Comparison of ENCODE assay signal across 19 cellular contexts in genomic region chrX:7215842-7216241, GRCh38.
DNase-seq lines count a peak whose midpoint lies in the region; ATAC-seq and TF ChIP-seq lines count a peak whose summit lies in the region.
"Had no signal": no experiment of that assay in that cellular context is flagged by ENCODE, and none has a peak within 500 bp of the region (broad histone marks: within the 10 kb centered on the region; RNA-seq: fewer than 3 reads in every experiment).

No MANE protein-coding gene starts in this region.

- intact Hi-C loops in left ventricle myocardium superior (cut with micrococcal nuclease), result loop anchor here (10.0 kb wide), 1 partner anchor 59 kb away; no protein-coding TSS in a partner anchor

- no peak for TF ChIP-seq CTCF in omental fat pad (IDR thresholded peaks at IDR 0.05)

- DNase-seq in AG08396 (ENCODE audit: low spot score), result peak; percentile 33
- DNase-seq in HCEC 1CT, result peak; percentile 17
- DNase-seq in amniotic epithelial cell (ENCODE audit: low read depth), result peak; percentile 4
- peak; percentile 63 for DNase-seq in kidney tubule cell (ENCODE audit: low spot score)
- no peak for DNase-seq in omental fat pad (ENCODE audit: low spot score)
- no peak for DNase-seq in left ventricle myocardium superior
- DNase-seq in NCI-H2081 treated with DMSO at 0.1 percent for 48 hours (lab: John Stamatoyannopoulos, UW), result no peak
- DNase-seq: activated CD4-positive, alpha-beta memory T cell treated with anti-CD3 and anti-CD28 coated beads for 36 hours; central memory CD4-positive, alpha-beta T cell; DND-41; NCI-H1092 treated with DMSO at 0.1 percent for 48 hours; NCI-H187; retina; stimulated activated CD4-positive, alpha-beta T cell treated with anti-CD3 and anti-CD28 coated beads, Interleukin-1b, Interleukin-23, amount 100 ng/mL, for 48 hours; transverse colon had no signal

- ATAC-seq in HG02642 (IDR thresholded peaks at IDR 0.05; ENCODE audit: poor library complexity, unreplicated experiment), result no peak
- ATAC-seq in omental fat pad (ENCODE audit: low FRiP score), result no peak
- no peak for ATAC-seq in left ventricle myocardium superior
- ATAC-seq: A549; activated CD4-positive, CD25-positive, alpha-beta regulatory T cell treated with anti-CD3 and anti-CD28 coated beads, Interleukin-2, amount 50 U/mL, for 24 hours; natural killer cell treated with Interleukin-12 subunit alpha and Interleukin-12 subunit beta and Interleukin-15 and Interleukin-18, amount 100 ng/mL, for 72 hours had no signal

Comparison
In these comparisons a context has a peak if more than half of its experiments do, and no peak if none do; other contexts are left out.
1. DNase-seq: peak in AG08396 (single experiment), HCEC 1CT (single experiment), amniotic epithelial cell (single experiment) and kidney tubule cell (single experiment); none in omental fat pad (single experiment), left ventricle myocardium superior (single experiment) and NCI-H2081 treated with DMSO at 0.1 percent for 48 hours (single experiment).